ENCODE assay signal across 17 cellular contexts in the genomic region with DNA sequence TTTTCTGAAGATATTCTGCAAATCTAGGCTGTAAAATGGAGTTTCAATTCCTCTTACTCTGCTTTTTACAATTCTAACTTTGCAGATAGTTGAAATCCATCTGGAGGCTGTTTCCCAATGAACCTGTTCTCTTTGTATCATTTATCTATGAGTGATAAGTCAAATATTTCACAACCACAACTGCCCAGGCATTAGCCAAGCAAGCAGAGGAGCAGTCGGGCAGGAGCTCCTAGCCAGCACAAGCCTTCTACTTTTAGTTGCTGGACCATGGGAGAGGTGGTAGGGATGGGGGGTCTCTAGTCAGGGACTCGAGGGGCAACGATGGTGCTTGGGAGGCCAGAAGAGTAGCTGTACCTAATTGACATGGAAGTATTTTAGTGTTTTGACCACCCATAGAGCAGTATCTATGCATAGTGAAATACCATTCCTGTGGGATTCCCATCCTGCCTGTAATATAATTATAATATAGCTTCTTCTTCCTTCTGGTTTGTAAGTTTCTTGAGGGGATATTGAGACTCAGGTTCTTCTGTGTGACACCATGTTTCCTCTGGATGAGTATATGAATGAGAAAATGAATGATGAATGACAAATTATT.
DNase-seq lines count a peak whose midpoint lies in the region; ATAC-seq, FAIRE-seq and TF ChIP-seq lines count a peak whose summit lies in the region.
"Had no signal": no experiment of that assay in that cellular context is flagged by ENCODE, and none has a peak within 500 bp of the region (broad histone marks: within the 10 kb centered on the region; RNA-seq: fewer than 3 reads in every experiment).

No MANE protein-coding gene starts in this region.

- H3K36me3 ChIP-seq in adipocyte (ENCODE audit: control insufficient read depth, insufficient read depth, low read length, severe bottlenecking): no peaks in the 10 kb centered on the region
- H3K36me3 ChIP-seq in kidney epithelial cell (ENCODE audit: control insufficient read depth, insufficient read depth, low read length): no peaks in the 10 kb centered on the region
- H3K36me3 ChIP-seq: upper lobe of left lung had no signal

- peak; percentile 21 for DNase-seq in AG10803 (ENCODE audit: low read depth)
- DNase-seq in HTR-8/SVneo (ENCODE audit: insufficient read length, low spot score): no peak
- peak; percentile 23 for DNase-seq in adipocyte (ENCODE audit: low read depth)
- peak; percentile 37 for DNase-seq in kidney epithelial cell (ENCODE audit: low read depth)
- DNase-seq in glutamatergic neuron: no peak
- DNase-seq in SKM-1 (lab: John Stamatoyannopoulos, UW; ENCODE audit: unreplicated experiment): no peak
- DNase-seq: activated T-cell treated with anti-CD3 and anti-CD28 coated beads for 4 hours, AML-193, DMS153, naive B cell, NCI-H1930, NCI-H82, upper lobe of left lung had no signal

- no peaks in the 10 kb centered on the region for H3K36me3 Mint-ChIP-seq in glutamatergic neuron (ENCODE audit: unreplicated experiment)
- H3K36me3 Mint-ChIP-seq: naive B cell had no signal

- H3K9me3 ChIP-seq in adipocyte (ENCODE audit: control insufficient read depth, low read length): no peaks in the 10 kb centered on the region
- H3K9me3 ChIP-seq: upper lobe of left lung had no signal

- no peak overlapping the region for H3K9ac ChIP-seq in adipocyte (ENCODE audit: low read length)

- H3K27me3 ChIP-seq in adipocyte (replicated peaks; ENCODE audit: control insufficient read depth, insufficient read depth, low read length) (no peaks in the 10 kb centered on the region), kidney epithelial cell (ENCODE audit: control insufficient read depth, insufficient read depth, low read length) (no peaks in the 10 kb centered on the region)
- H3K27me3 ChIP-seq: upper lobe of left lung had no signal

- H3K9me3 Mint-ChIP-seq in glutamatergic neuron (ENCODE audit: unreplicated experiment): no peaks in the 10 kb centered on the region

- FAIRE-seq in HTR-8/SVneo (lab: Jason Lieb, UNC): peak; percentile 77
- FAIRE-seq: frontal cortex had no signal

- no peaks in the 10 kb centered on the region for H3K27me3 Mint-ChIP-seq in glutamatergic neuron (ENCODE audit: unreplicated experiment)

- ATAC-seq in GM19324 (IDR thresholded peaks at IDR 0.05; ENCODE audit: low FRiP score, unreplicated experiment): no peak
- no peak for ATAC-seq in GM21360 (IDR thresholded peaks at IDR 0.05; ENCODE audit: unreplicated experiment)
- ATAC-seq: activated CD4-positive, CD25-positive, alpha-beta regulatory T cell treated with anti-CD3 and anti-CD28 coated beads, Interleukin-2, amount 50 U/mL, for 24 hours had no signal

- no peak overlapping the region for H3K4me3 Mint-ChIP-seq in glutamatergic neuron (ENCODE audit: unreplicated experiment)
- H3K4me3 Mint-ChIP-seq: naive B cell had no signal

- no peak overlapping the region for H3K4me3 ChIP-seq in AG10803 (ENCODE audit: low read length)
- H3K4me3 ChIP-seq in adipocyte (ENCODE audit: low read length): no peak overlapping the region
- H3K4me3 ChIP-seq in kidney epithelial cell (ENCODE audit: low read depth, low read length): no peak overlapping the region
- H3K4me3 ChIP-seq: upper lobe of left lung had no signal

- H3K4me1 Mint-ChIP-seq in glutamatergic neuron (ENCODE audit: low read depth, unreplicated experiment): no peaks in the 10 kb centered on the region
- H3K4me1 Mint-ChIP-seq: naive B cell had no signal

- TF ChIP-seq CTCF in AG10803 (conservative IDR thresholded peaks at IDR 0.05; ENCODE audit: low read length) (no peak), kidney epithelial cell (IDR thresholded peaks at IDR 0.05; ENCODE audit: insufficient read depth, low read length, poor library complexity, severe bottlenecking) (no peak), glutamatergic neuron (IDR thresholded peaks at IDR 0.05; ENCODE audit: partially characterized antibody, unreplicated experiment) (no peak)

- H3K4me1 ChIP-seq in adipocyte (ENCODE audit: control insufficient read depth, insufficient read depth, low read length): peaks cover 30% of the 10 kb centered on the region

- no peak overlapping the region for H3K27ac Mint-ChIP-seq in glutamatergic neuron (ENCODE audit: unreplicated experiment)
- H3K27ac Mint-ChIP-seq: naive B cell had no signal

Comparison
In these comparisons a context has a peak if more than half of its experiments do, and no peak if none do; other contexts are left out.
1. DNase-seq: peak in AG10803 (single experiment), adipocyte (single experiment) and kidney epithelial cell (single experiment); none in HTR-8/SVneo (single experiment), glutamatergic neuron (single experiment) and SKM-1 (single experiment).